In the genomic region with DNA sequence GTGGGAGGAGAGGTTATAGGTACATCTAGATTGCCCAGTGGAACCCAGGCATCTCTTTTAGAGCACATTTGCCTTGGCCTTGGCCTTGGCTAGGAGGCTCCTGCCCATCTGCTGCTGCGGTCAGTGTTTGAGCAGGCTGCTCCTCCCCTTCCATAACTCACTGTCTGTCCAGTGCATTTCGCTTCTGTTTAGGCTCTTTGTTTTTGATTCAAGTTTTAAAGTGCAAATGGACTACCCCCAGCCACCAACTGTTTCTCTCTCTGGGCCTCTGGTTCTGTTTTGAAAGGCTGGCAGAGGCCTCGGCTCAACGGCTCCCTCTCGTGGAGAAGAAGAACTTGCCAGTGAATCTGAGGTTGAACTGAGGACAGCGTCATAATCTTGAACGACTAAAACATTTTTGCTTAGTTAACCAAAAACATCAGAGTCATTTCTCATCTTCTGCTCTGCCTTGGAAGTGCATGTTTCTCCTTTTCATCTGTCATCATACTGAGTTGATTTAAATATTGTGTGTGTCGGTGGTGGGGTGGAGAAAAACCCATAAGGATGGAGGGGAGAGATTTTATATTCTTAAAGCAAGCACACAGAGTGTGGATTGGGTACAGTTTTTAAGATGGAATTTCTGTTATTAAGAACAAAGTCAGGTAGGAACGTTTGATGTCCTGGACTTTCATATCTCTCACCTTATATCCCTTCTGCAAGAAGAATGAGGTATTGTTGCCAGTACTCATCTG, we compare ENCODE assay signal across 8 cellular contexts.
A peak's percentile ranks its signal among the peaks of the same experiment; 100 is the strongest.
DNase-seq lines count a peak whose midpoint lies in the region; ATAC-seq and TF ChIP-seq lines count a peak whose summit lies in the region.

No MANE protein-coding gene starts in this region.

- H3K27ac ChIP-seq in SJSA1: no peak overlapping the region
- no peak overlapping the region for H3K27ac ChIP-seq in foreskin keratinocyte
- H3K27ac ChIP-seq in thyroid gland: peak overlapping the region in 2 of 3 donors; percentile 43

- no peak for TF ChIP-seq POLR2A in thyroid gland (IDR thresholded peaks at IDR 0.05)

- TF ChIP-seq CTCF in Calu3 (IDR thresholded peaks at IDR 0.05; ENCODE audit: unreplicated experiment) (peak; percentile 55), foreskin keratinocyte (conservative IDR thresholded peaks at IDR 0.05) (peak; percentile 89), osteocyte (IDR thresholded peaks at IDR 0.05) (peak; percentile 95), thyroid gland (IDR thresholded peaks at IDR 0.05) (peak; percentile 75 to 98 (median 88))

- BruUV-seq in Calu3 (replicated peaks; lab: Mats Ljungman, UMichigan): no TSS peak

- H3K9me3 Mint-ChIP-seq in Calu3 (ENCODE audit: low read depth, unreplicated experiment): no peaks in the 10 kb centered on the region
- H3K9me3 Mint-ChIP-seq in osteocyte (ENCODE audit: unreplicated experiment): no peaks in the 10 kb centered on the region

- ATAC-seq in foreskin keratinocyte: peak; percentile 60

- H3K27me3 ChIP-seq in SJSA1 (replicated peaks) (no peaks in the 10 kb centered on the region), foreskin keratinocyte (no peaks in the 10 kb centered on the region), thyroid gland (no peaks in the 10 kb centered on the region)

- 13 to 19% methylated on average over 9 of the region's 9 CpGs for WGBS in thyroid gland, 2 donors

- H3K4me3 Mint-ChIP-seq in Calu3 (ENCODE audit: low read depth, unreplicated experiment) (no peak overlapping the region), osteocyte (ENCODE audit: unreplicated experiment) (no peak overlapping the region)

- DNase-seq in Calu3: peak; percentile 55
- peak; percentile 47 for DNase-seq in HK-2 (ENCODE audit: unreplicated experiment)
- DNase-seq in SJSA1 (ENCODE audit: low read depth in 1 of 2, low spot score in 2 of 2): peak; percentile 55 to 63
- peak; percentile 16 to 59 (median 36) for DNase-seq in activated naive CD4-positive, alpha-beta T cell (lab: John Stamatoyannopoulos, UW)
- DNase-seq in foreskin keratinocyte: no peak
- DNase-seq in osteocyte (ENCODE audit: extremely low spot score, unreplicated experiment): no peak
- peak; percentile 78 to 88 for DNase-seq in thyroid gland
- no peak for DNase-seq in OCI-M2 (lab: John Stamatoyannopoulos, UW; ENCODE audit: unreplicated experiment)

- H3K36me3 ChIP-seq in SJSA1 (peaks cover 4% of the 10 kb centered on the region; the same call in 1 of the 2 replicates), thyroid gland (peaks cover 0 to 10% of the 10 kb centered on the region in 2 donors)

- H3K4me3 ChIP-seq in SJSA1 (no peak overlapping the region), thyroid gland (replicated peaks in 1 of 3) (no peak overlapping the region)

- no peaks in the 10 kb centered on the region for H3K9me3 ChIP-seq in SJSA1 (replicated peaks)
- H3K9me3 ChIP-seq in thyroid gland: no peaks in the 10 kb centered on the region

- H3K27me3 Mint-ChIP-seq in Calu3 (ENCODE audit: unreplicated experiment): no peaks in the 10 kb centered on the region
- H3K27me3 Mint-ChIP-seq in osteocyte (ENCODE audit: unreplicated experiment): no peaks in the 10 kb centered on the region

- no peaks in the 10 kb centered on the region for H3K36me3 Mint-ChIP-seq in Calu3 (ENCODE audit: insufficient read depth, unreplicated experiment)
- peaks cover 24% of the 10 kb centered on the region for H3K36me3 Mint-ChIP-seq in osteocyte (ENCODE audit: unreplicated experiment)

- H3K4me1 Mint-ChIP-seq in Calu3 (ENCODE audit: low read depth, unreplicated experiment) (no peaks in the 10 kb centered on the region), osteocyte (ENCODE audit: unreplicated experiment) (peaks cover 28% of the 10 kb centered on the region)

- H3K4me1 ChIP-seq in SJSA1 (replicated peaks) (peaks cover 12% of the 10 kb centered on the region), foreskin keratinocyte (no peaks in the 10 kb centered on the region), thyroid gland (peaks cover 13 to 15% of the 10 kb centered on the region in 2 donors)

- intact Hi-C loops in Calu3 (cut with micrococcal nuclease; ENCODE audit: unreplicated experiment): no loop called here
- intact Hi-C loops in thyroid gland (cut with DNase I): loop anchor here (10.0 kb wide), 1 partner anchor 247 kb away; a partner anchor contains a TSS

- CTCF ChIA-PET in Calu3 (lab: Charles Lee): no interaction called here

- H3K27ac Mint-ChIP-seq in Calu3 (ENCODE audit: unreplicated experiment) (no peak overlapping the region), osteocyte (ENCODE audit: unreplicated experiment) (peak overlapping the region; percentile 77)

Comparison
In these comparisons a context has a peak if more than half of its experiments do, and no peak if none do; other contexts are left out.
1. DNase-seq: peak in Calu3 (single experiment), HK-2 (single experiment), SJSA1 (2 of 2), activated naive CD4-positive, alpha-beta T cell (4 of 4) and thyroid gland (2 of 2); none in foreskin keratinocyte (0 of 2), osteocyte (single experiment) and OCI-M2 (single experiment).
2. H3K27ac ChIP-seq: peak in thyroid gland (2 of 3); none in SJSA1 (single experiment) and foreskin keratinocyte (single experiment).
3. Peak in every context shown above with its lines, with median percentiles within 50 percentile points of each other: CTCF ChIP-seq.